Comparison of ENCODE assay signal across 8 cellular contexts in the genomic region with DNA sequence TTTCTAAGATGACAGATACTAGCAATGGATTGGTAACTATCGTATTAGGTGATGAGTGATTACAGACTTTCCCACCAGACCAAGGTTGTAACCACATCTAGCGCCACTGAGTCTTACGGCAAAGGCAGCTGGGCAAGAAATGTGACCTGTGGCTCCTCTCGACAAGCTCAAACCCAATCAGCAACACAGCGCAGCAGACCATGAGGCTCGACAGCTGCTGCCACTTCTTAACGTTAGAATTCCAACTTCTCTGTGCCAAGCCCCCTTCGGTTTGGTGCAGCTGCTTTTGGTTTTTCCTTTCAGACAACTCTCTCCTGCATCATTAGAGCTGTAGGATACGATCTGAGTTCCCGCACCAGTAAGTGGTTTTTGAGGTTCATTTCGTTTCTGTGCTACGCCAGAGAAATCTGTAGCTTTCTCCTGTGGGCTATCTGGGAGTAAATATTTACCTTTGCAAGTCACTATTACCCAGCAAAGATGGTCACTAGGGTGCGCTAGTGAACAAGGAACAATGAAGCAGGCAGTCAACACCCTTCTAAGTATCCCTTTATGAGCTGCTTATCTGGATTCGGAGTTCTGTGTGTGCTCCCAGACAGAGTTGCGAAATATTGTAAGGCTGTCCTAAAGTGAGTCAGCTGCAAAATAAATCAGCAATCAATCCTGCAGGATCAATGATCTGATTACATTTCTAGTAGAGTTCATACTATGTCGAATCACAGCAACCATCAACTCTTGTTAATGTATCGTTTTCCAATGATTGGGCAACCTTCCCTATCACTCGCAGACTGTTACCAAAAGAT.
DNase-seq lines count a peak whose midpoint lies in the region; ATAC-seq and TF ChIP-seq lines count a peak whose summit lies in the region.

No MANE protein-coding gene starts in this region.

- peak; percentile 81 for TF ChIP-seq CTCF in epithelial cell of esophagus (IDR thresholded peaks at IDR 0.05; ENCODE audit: insufficient read depth, low read depth, low read length, missing control alignments)

- no peak overlapping the region for H3K4me3 ChIP-seq in epithelial cell of esophagus (ENCODE audit: low read length)

- ATAC-seq in GM18907 (IDR thresholded peaks at IDR 0.05; ENCODE audit: unreplicated experiment) = peak; percentile 84
- peak; percentile 76 for ATAC-seq in HG03354 (IDR thresholded peaks at IDR 0.05; ENCODE audit: poor library complexity, severe bottlenecking, unreplicated experiment)
- peak; percentile 28 for ATAC-seq in stimulated activated naive CD8-positive, alpha-beta T cell treated with anti-CD3 and anti-CD28 coated beads, Interleukin-15, Interleukin-2, amounts not matched to agents 100 U/mL and 50 U/mL, for 24 hours

- DNase-seq in C1 segment of cervical spinal cord (lab: John Stamatoyannopoulos, UW) (peak in 10 of 14 donors; percentile 27 to 89 (median 48)), NCI-H226 (peak; percentile 43), epithelial cell of esophagus (ENCODE audit: low read depth) (peak; percentile 93), mucosa of gallbladder (ENCODE audit: low spot score) (peak; percentile 90)
- peak; percentile 75 for DNase-seq in activated CD4-positive, alpha-beta T cell treated with anti-CD3 and anti-CD28 coated beads for 48 hours
- DNase-seq in stimulated activated naive CD8-positive, alpha-beta T cell treated with anti-CD3 and anti-CD28 coated beads, Interleukin-15, Interleukin-2, amounts not matched to agents 100 U/mL and 50 U/mL, for 24 hours = peak; percentile 70

Comparison
In these comparisons a context has a peak if more than half of its experiments do, and no peak if none do; other contexts are left out.
1. DNase-seq: peak in every context shown above with its lines; median percentile 93 in epithelial cell of esophagus; 90 in mucosa of gallbladder; 75 in activated CD4-positive, alpha-beta T cell treated with anti-CD3 and anti-CD28 coated beads for 48 hours; 70 in stimulated activated naive CD8-positive, alpha-beta T cell treated with anti-CD3 and anti-CD28 coated beads, Interleukin-15, Interleukin-2, amounts not matched to agents 100 U/mL and 50 U/mL, for 24 hours; 48 in C1 segment of cervical spinal cord; 43 in NCI-H226.
2. ATAC-seq: peak in every context shown above with its lines; median percentile 84 in GM18907; 76 in HG03354; 28 in stimulated activated naive CD8-positive, alpha-beta T cell treated with anti-CD3 and anti-CD28 coated beads, Interleukin-15, Interleukin-2, amounts not matched to agents 100 U/mL and 50 U/mL, for 24 hours.